ENCODE assay signal across 11 cellular contexts in genomic region chrX:65671966-65672365, GRCh38. TPM values are rescaled to one million over a fixed set of nuclear protein-coding genes. Genes with fewer than 3 reads are reported as not detected.
DNase-seq lines count a peak whose midpoint lies in the region; ATAC-seq and TF ChIP-seq lines count a peak whose summit lies in the region.
"Had no signal": no experiment of that assay in that cellular context is flagged by ENCODE, and none has a peak within 500 bp of the region (broad histone marks: within the 10 kb centered on the region; RNA-seq: fewer than 3 reads in every experiment).

No MANE protein-coding gene starts in this region.

- no peak for TF ChIP-seq EP300 in stomach (IDR thresholded peaks at IDR 0.05)

- TF ChIP-seq CTCF in activated B cell treated with CpG ODN at 0.5 μM for 24 hours (IDR thresholded peaks at IDR 0.05) = no peak
- no peak for TF ChIP-seq CTCF in fibroblast of the aortic adventitia (IDR thresholded peaks at IDR 0.05; ENCODE audit: insufficient read depth, low read length)
- TF ChIP-seq CTCF in stomach (IDR thresholded peaks at IDR 0.05) = no peak

- ATAC-seq in activated B cell treated with CpG ODN at 0.5 μM for 24 hours (ENCODE audit: low read depth) = no peak
- no peak for ATAC-seq in GM18505 (IDR thresholded peaks at IDR 0.05; ENCODE audit: unreplicated experiment)

- CTCF ChIA-PET in activated B cell treated with CpG ODN at 0.5 μM for 24 hours (lab: Charles Lee) = no interaction called here

- intact Hi-C loops in activated B cell treated with CpG ODN at 0.5 μM for 24 hours (cut with micrococcal nuclease) = no loop called here
- intact Hi-C loops in stomach (cut with DNase I; ENCODE audit: low total_unique reads) = no loop called here

- H3K27me3 Mint-ChIP-seq in T-helper 1 cell treated with Interleukin-12 subunit alpha and Interleukin-12 subunit beta and Interleukin-4 antibody, amounts not matched to agents 30 μg/mL and 1 μg/mL, for 36 hours (ENCODE audit: low read depth) = no peaks in the 10 kb centered on the region
- no peaks in the 10 kb centered on the region for H3K27me3 Mint-ChIP-seq in activated B cell treated with CpG ODN at 0.5 μM for 24 hours

- WGBS in stomach, 5 donors = 29 to 78% (median 53%) methylated on average over 1 of the region's 1 CpG

- peaks cover 11 to 59% (median 19%) of the 10 kb centered on the region in 4 donors for H3K4me1 ChIP-seq in stomach

- TF ChIP-seq POLR2A in stomach (IDR thresholded peaks at IDR 0.05) = no peak
- no peak for TF ChIP-seq POLR2A in GM18505 (IDR thresholded peaks at IDR 0.05; ENCODE audit: borderline replicate concordance, extremely low read depth, insufficient read depth, insufficient read length)

- no peaks in the 10 kb centered on the region for H3K9me3 ChIP-seq in stomach
- H3K9me3 ChIP-seq: ovary had no signal

- H3K27ac ChIP-seq in stomach = peak overlapping the region in 4 of 5 donors; percentile 40 to 95 (median 84)
- H3K27ac ChIP-seq: ovary had no signal

- no peaks in the 10 kb centered on the region for H3K9me3 Mint-ChIP-seq in T-helper 1 cell treated with Interleukin-12 subunit alpha and Interleukin-12 subunit beta and Interleukin-4 antibody, amounts not matched to agents 30 μg/mL and 1 μg/mL, for 36 hours
- no peaks in the 10 kb centered on the region for H3K9me3 Mint-ChIP-seq in activated B cell treated with CpG ODN at 0.5 μM for 24 hours

- no peak overlapping the region for H3K4me3 ChIP-seq in fibroblast of the aortic adventitia (ENCODE audit: low read depth, low read length)
- peak overlapping the region in 1 of 4 donors; percentile 67 for H3K4me3 ChIP-seq in stomach
- H3K4me3 ChIP-seq: ovary had no signal

- H3K4me3 Mint-ChIP-seq in T-helper 1 cell treated with Interleukin-12 subunit alpha and Interleukin-12 subunit beta and Interleukin-4 antibody, amounts not matched to agents 30 μg/mL and 1 μg/mL, for 36 hours = peak overlapping the region; percentile 91
- peak overlapping the region; percentile 68 for H3K4me3 Mint-ChIP-seq in activated B cell treated with CpG ODN at 0.5 μM for 24 hours

- POLR2A ChIA-PET in activated B cell treated with CpG ODN at 0.5 μM for 24 hours (lab: Charles Lee) = interaction anchor here (1.0 kb wide), 1 partner anchor 35 kb away, joined by 4 read pairs; no protein-coding TSS in a partner anchor

- H3K27me3 ChIP-seq in stomach = no peaks in the 10 kb centered on the region
- H3K27me3 ChIP-seq: ovary had no signal

- no peaks in the 10 kb centered on the region for H3K36me3 ChIP-seq in stomach
- H3K36me3 ChIP-seq: ovary had no signal

- peaks cover 46% of the 10 kb centered on the region for H3K4me1 Mint-ChIP-seq in T-helper 1 cell treated with Interleukin-12 subunit alpha and Interleukin-12 subunit beta and Interleukin-4 antibody, amounts not matched to agents 30 μg/mL and 1 μg/mL, for 36 hours (ENCODE audit: low read depth)
- H3K4me1 Mint-ChIP-seq in activated B cell treated with CpG ODN at 0.5 μM for 24 hours = peaks cover 77% of the 10 kb centered on the region

- DNase-seq in T-helper 1 cell (no peak), activated B cell treated with CpG ODN at 0.5 μM for 24 hours (no peak), fibroblast of the aortic adventitia (ENCODE audit: low read depth) (peak; percentile 62), stomach (no peak), HK-2 (ENCODE audit: unreplicated experiment) (no peak), DMS153 treated with DMSO at 0.1 percent for 48 hours (lab: John Stamatoyannopoulos, UW; ENCODE audit: unreplicated experiment) (no peak)
- DNase-seq: hypothalamus, NCI-H2107, ovary had no signal

- peak overlapping the region; percentile 85 for H3K27ac Mint-ChIP-seq in T-helper 1 cell treated with Interleukin-12 subunit alpha and Interleukin-12 subunit beta and Interleukin-4 antibody, amounts not matched to agents 30 μg/mL and 1 μg/mL, for 36 hours
- peak overlapping the region; percentile 63 for H3K27ac Mint-ChIP-seq in activated B cell treated with CpG ODN at 0.5 μM for 24 hours

- H3K36me3 Mint-ChIP-seq in T-helper 1 cell treated with Interleukin-12 subunit alpha and Interleukin-12 subunit beta and Interleukin-4 antibody, amounts not matched to agents 30 μg/mL and 1 μg/mL, for 36 hours (ENCODE audit: low read depth) = peaks cover 68% of the 10 kb centered on the region
- H3K36me3 Mint-ChIP-seq in activated B cell treated with CpG ODN at 0.5 μM for 24 hours (ENCODE audit: low read depth) = peaks cover 58% of the 10 kb centered on the region

RNA-seq across cellular contexts. Expression of gene MSN, which starts 4.5 kb away (rescaled TPM):
- 352 TPM in 2 replicates for total RNA-seq in activated B cell treated with CpG ODN at 0.5 μM for 24 hours
- total RNA-seq in fibroblast of the aortic adventitia (ENCODE audit: low replicate concordance) = 175 and 335 TPM in 2 replicates
- total RNA-seq in stomach = 10 to 100 TPM; 60.3 to 90.2 (median 82.1) TPM
- polyA plus RNA-seq in stomach = 10 to 100 TPM; 50.0 to 86.9 (median 60.0) TPM
